ENCODE assay signal across 1 cellular context in genomic region chr11:108853864-108854263, GRCh38.
TF ChIP-seq lines count a peak whose summit lies in the region.

No MANE protein-coding gene starts in this region.

TF ChIP-seq in GM23338, 12 proteins besides CTCF, POLR2A, EP300 and RAD21 (continued from another document):
- no peak for TF ChIP-seq ZNF462 (CRISPR knock-in tag; IDR thresholded peaks at IDR 0.05)
TF ChIP-seq in GM23338: peak in this region for 0.
